In the genomic region with DNA sequence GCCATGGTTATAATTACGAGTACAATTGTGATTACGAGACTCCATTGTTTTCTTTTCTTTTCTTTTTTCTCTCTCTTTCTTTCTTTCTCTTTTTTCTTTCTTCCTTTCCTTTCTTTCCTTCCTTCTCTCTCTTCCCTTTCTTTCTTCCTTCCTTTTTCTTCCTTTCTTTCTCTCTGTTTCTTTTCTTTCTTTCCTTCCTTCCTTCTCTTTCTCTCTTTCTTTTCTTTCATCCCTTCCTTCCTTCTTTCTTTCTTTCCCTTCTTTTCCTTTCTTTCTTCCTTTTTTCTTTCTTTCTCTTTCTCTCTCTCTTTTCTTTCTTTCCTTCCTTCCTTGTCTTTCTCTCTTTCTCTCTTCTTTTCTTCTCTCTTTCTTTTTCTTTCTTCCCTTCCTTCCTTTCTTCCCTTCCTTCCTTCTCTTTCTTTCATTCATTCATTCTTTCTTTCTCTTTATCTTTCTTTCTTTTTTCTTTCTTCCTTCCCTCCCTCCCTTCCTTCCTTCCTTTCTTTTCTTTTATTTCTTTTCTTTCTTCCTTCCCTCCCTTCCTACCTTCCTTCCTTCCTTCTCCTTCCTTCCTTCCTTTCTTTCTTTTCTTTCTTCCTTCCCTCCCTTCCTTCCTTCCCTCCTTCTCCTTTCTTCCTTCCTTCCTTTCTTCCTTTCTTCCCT, we compare ENCODE assay signal across 20 cellular contexts. TPM values are rescaled to one million over a fixed set of nuclear protein-coding genes. Genes with fewer than 3 reads are reported as not detected.
DNase-seq lines count a peak whose midpoint lies in the region; ATAC-seq, FAIRE-seq and TF ChIP-seq lines count a peak whose summit lies in the region.
"Had no signal": no experiment of that assay in that cellular context is flagged by ENCODE, and none has a peak within 500 bp of the region (broad histone marks: within the 10 kb centered on the region; RNA-seq: fewer than 3 reads in every experiment).

No MANE protein-coding gene starts in this region.

- TF ChIP-seq CTCF in GM23338 (conservative IDR thresholded peaks at IDR 0.05; ENCODE audit: low read depth in 2 of 2) = no peak
- no peak for TF ChIP-seq CTCF in GM12878 (IDR thresholded peaks at IDR 0.05 in 2 of 3, conservative IDR thresholded peaks at IDR 0.05 in 1 of 3; ENCODE audit: control insufficient read depth in 2 of 3, extremely low read depth in 1 of 3, insufficient read depth in 1 of 3, low read depth in 3 of 3, low read length in 3 of 3)
- TF ChIP-seq CTCF in foreskin fibroblast (IDR thresholded peaks at IDR 0.05; ENCODE audit: low read depth, low read length) = no peak

- intact Hi-C loops in GM12878 (cut with micrococcal nuclease; ENCODE audit: unreplicated experiment) = no loop called here

- SMC1A ChIA-PET in GM12878 (lab: Charles Lee; ENCODE audit: uncharacterized antibody, unreplicated experiment) = interaction anchor here (1.2 kb wide), 1 partner anchor 9 kb away, joined by 4 read pairs; no protein-coding TSS in a partner anchor

- H3K36me3 Mint-ChIP-seq in activated naive CD4-positive, alpha-beta T cell treated with anti-CD3 and anti-CD28 coated beads, Interleukin-2, amount 50 U/mL, for 24 hours = peaks cover 4% of the 10 kb centered on the region
- peaks cover 0 to 9% of the 10 kb centered on the region in 2 donors for H3K36me3 Mint-ChIP-seq in activated naive CD4-positive, alpha-beta T cell treated with anti-CD3 and anti-CD28 coated beads, Interleukin-2, amount 50 U/mL, for 72 hours
- H3K36me3 Mint-ChIP-seq in GM23338 (ENCODE audit: low read depth) = no peaks in the 10 kb centered on the region; the same call in 2 of the 3 replicates

- H3K27ac ChIP-seq in GM23338 (ENCODE audit: low read depth) = no peak overlapping the region
- no peak overlapping the region for H3K27ac ChIP-seq in GM12878 (ENCODE audit: control insufficient read depth, insufficient read depth)
- peak overlapping the region; percentile 56 for H3K27ac ChIP-seq in rectal smooth muscle tissue (ENCODE audit: low read depth, low read length)
- H3K27ac ChIP-seq: 22Rv1; BLaER1 treated with 17β-estradiol and CSF1 and Interleukin-3, amounts not matched to agents 10 nM and 100 nM; KMS-11 had no signal

- CTCF ChIA-PET in GM12878 (lab: Yijun Ruan, JAX) = interaction anchor here (0.8 kb wide), 1 partner anchor 9 kb away, joined by 3 read pairs; no protein-coding TSS in a partner anchor

- no peaks in the 10 kb centered on the region for H3F3A ChIP-seq in GM23338 (replicated peaks; ENCODE audit: low read depth)

- no peak overlapping the region for H3K9ac ChIP-seq in GM12878 (ENCODE audit: control insufficient read depth, insufficient read depth, low read length)
- no peak overlapping the region for H3K9ac ChIP-seq in rectal smooth muscle tissue (ENCODE audit: low read length)
- H3K9ac ChIP-seq: BLaER1 treated with 17β-estradiol and CSF1 and Interleukin-3, amounts not matched to agents 10 nM and 100 nM; KMS-11 had no signal

- DNase-seq in activated naive CD4-positive, alpha-beta T cell treated with anti-CD3 and anti-CD28 coated beads, Interleukin-2, amount 50 U/mL, for 72 hours (ENCODE audit: low spot score in 2 of 2) = no peak
- no peak for DNase-seq in GM23338 (ENCODE audit: low spot score)
- DNase-seq in GM12878 (ENCODE audit: low read depth, low spot score) = no peak
- no peak for DNase-seq in DMS53 (lab: John Stamatoyannopoulos, UW)
- DNase-seq in foreskin fibroblast = no peak
- DNase-seq: Caco-2; CD4-positive, CD25-positive, alpha-beta regulatory T cell; DMS79; GDM1 had no signal

- H3K36me3 ChIP-seq in GM23338 (ENCODE audit: insufficient read depth) (no peaks in the 10 kb centered on the region; the same call in 1 of the 2 replicates), GM12878 (ENCODE audit: control insufficient read depth in 2 of 2, insufficient read depth in 2 of 2, low read length in 1 of 2) (no peaks in the 10 kb centered on the region), rectal smooth muscle tissue (ENCODE audit: control insufficient read depth, insufficient read depth, low read length) (no peaks in the 10 kb centered on the region)
- H3K36me3 ChIP-seq: BLaER1 treated with 17β-estradiol and CSF1 and Interleukin-3, amounts not matched to agents 10 nM and 100 nM; HAP-1 had no signal

- H3K27me3 Mint-ChIP-seq in activated naive CD4-positive, alpha-beta T cell treated with anti-CD3 and anti-CD28 coated beads, Interleukin-2, amount 50 U/mL, for 24 hours = peaks cover 40% of the 10 kb centered on the region
- H3K27me3 Mint-ChIP-seq in GM23338 (ENCODE audit: insufficient read depth, low read depth, poor library complexity) = peaks cover 72% of the 10 kb centered on the region

- no peak overlapping the region for H3K4me3 Mint-ChIP-seq in activated naive CD4-positive, alpha-beta T cell treated with anti-CD3 and anti-CD28 coated beads, Interleukin-2, amount 50 U/mL, for 24 hours
- H3K4me3 Mint-ChIP-seq in GM23338 = no peak overlapping the region

- H3K9me3 ChIP-seq in GM12878 (replicated peaks; ENCODE audit: control insufficient read depth, insufficient read depth, low read length) = no peaks in the 10 kb centered on the region; the same call in 2 of the 3 replicates
- H3K9me3 ChIP-seq: BLaER1 treated with 17β-estradiol and CSF1 and Interleukin-3, amounts not matched to agents 10 nM and 100 nM; Caco-2; HAP-1 had no signal

- H4K20me1 ChIP-seq in GM23338 (replicated peaks; ENCODE audit: insufficient read depth) = no peaks in the 10 kb centered on the region; the same call in 1 of the 2 replicates
- H4K20me1 ChIP-seq in GM12878 (ENCODE audit: control insufficient read depth, insufficient read depth) = no peaks in the 10 kb centered on the region

- no peak for TF ChIP-seq POLR2A in GM12878 (IDR thresholded peaks at IDR 0.05; ENCODE audit: low read depth, low read length)

- in situ Hi-C loops in GM12878 (cut with MboI) = no loop called here

- H3K4me3 ChIP-seq in GM23338 (no peak overlapping the region), GM12878 (no peak overlapping the region), rectal smooth muscle tissue (ENCODE audit: low read length) (no peak overlapping the region), foreskin fibroblast (ENCODE audit: low read depth in 1 of 2, low read length in 2 of 2) (no peak overlapping the region)
- H3K4me3 ChIP-seq: BLaER1 treated with 17β-estradiol and CSF1 and Interleukin-3, amounts not matched to agents 10 nM and 100 nM; HAP-1 had no signal

- H3K4me1 Mint-ChIP-seq in activated naive CD4-positive, alpha-beta T cell treated with anti-CD3 and anti-CD28 coated beads, Interleukin-2, amount 50 U/mL, for 24 hours = peaks cover 11% of the 10 kb centered on the region
- peaks cover 9% of the 10 kb centered on the region for H3K4me1 Mint-ChIP-seq in GM23338

- FAIRE-seq in GM12878 (lab: Jason Lieb, UNC) = no peak
- FAIRE-seq: D721Med had no signal

- no peaks in the 10 kb centered on the region for H3K79me2 ChIP-seq in GM23338 (replicated peaks; ENCODE audit: insufficient read depth)
- no peaks in the 10 kb centered on the region for H3K79me2 ChIP-seq in GM12878 (ENCODE audit: control insufficient read depth, insufficient read depth, low read length)

- H3K9me2 ChIP-seq in GM23338 (ENCODE audit: insufficient read depth) = no peaks in the 10 kb centered on the region

- H3K4me2 ChIP-seq in GM23338 (no peak overlapping the region), GM12878 (ENCODE audit: control insufficient read depth, insufficient read depth) (no peak overlapping the region)
- H3K4me2 ChIP-seq: BLaER1 treated with 17β-estradiol and CSF1 and Interleukin-3, amounts not matched to agents 10 nM and 100 nM; KMS-11 had no signal

- WGBS in GM12878 (ENCODE audit: insufficient coverage, insufficient replicate concordance, low lambda C conversion rate, missing lambda C conversion rate) = 74% methylated on average over 2 of the region's 2 CpGs

- no peak for TF ChIP-seq EP300 in GM12878 (IDR thresholded peaks at IDR 0.05; ENCODE audit: borderline replicate concordance in 1 of 2, control insufficient read depth in 1 of 2, low read depth in 2 of 2, low read length in 2 of 2)

- POLR2A ChIA-PET in GM12878 (lab: Charles Lee) = no interaction called here

- BruUV-seq in GM12878 (replicated peaks; lab: Mats Ljungman, UMichigan) = no TSS peak

- peaks cover 97% of the 10 kb centered on the region for H3K27me3 ChIP-seq in GM23338 (ENCODE audit: insufficient read depth)
- H3K27me3 ChIP-seq in GM12878 (replicated peaks in 1 of 2; ENCODE audit: control insufficient read depth in 2 of 2, insufficient read depth in 2 of 2, low read length in 1 of 2) = peaks cover 12 to 19% of the 10 kb centered on the region in 2 experiments
- peaks cover 13% of the 10 kb centered on the region for H3K27me3 ChIP-seq in rectal smooth muscle tissue (ENCODE audit: control insufficient read depth, insufficient read depth, low read length)

- no peak for ATAC-seq in activated naive CD4-positive, alpha-beta T cell treated with anti-CD3 and anti-CD28 coated beads, Interleukin-2, amount 50 U/mL, for 72 hours
- ATAC-seq in GM23338 (no peak), GM12878 (no peak), HG02973 (IDR thresholded peaks at IDR 0.05; ENCODE audit: unreplicated experiment) (no peak)

- no peak for TF ChIP-seq RAD21 in GM12878 (IDR thresholded peaks at IDR 0.05; ENCODE audit: insufficient read depth, low read depth, low read length)

- H3K9me3 Mint-ChIP-seq in activated naive CD4-positive, alpha-beta T cell treated with anti-CD3 and anti-CD28 coated beads, Interleukin-2, amount 50 U/mL, for 24 hours = no peaks in the 10 kb centered on the region
- no peaks in the 10 kb centered on the region for H3K9me3 Mint-ChIP-seq in activated naive CD4-positive, alpha-beta T cell treated with anti-CD3 and anti-CD28 coated beads, Interleukin-2, amount 50 U/mL, for 72 hours
- H3K9me3 Mint-ChIP-seq in GM23338 = peaks cover 2% of the 10 kb centered on the region; the same call in 1 of the 3 replicates

- H2AFZ ChIP-seq in GM23338 (no peak overlapping the region), GM12878 (ENCODE audit: control insufficient read depth, low read depth, low read length) (no peak overlapping the region)

- RAD21 ChIA-PET in GM12878 (lab: Charles Lee; ENCODE audit: unreplicated experiment) = no interaction called here

- H3K4me1 ChIP-seq in GM23338 (ENCODE audit: insufficient read depth) (peaks cover 9% of the 10 kb centered on the region), GM12878 (ENCODE audit: control insufficient read depth, insufficient read depth, low read length) (peaks cover 6% of the 10 kb centered on the region; the same call in 1 of the 2 replicates), rectal smooth muscle tissue (ENCODE audit: control insufficient read depth, insufficient read depth, low read length) (peaks cover 14% of the 10 kb centered on the region)
- H3K4me1 ChIP-seq: Caco-2, HAP-1 had no signal

- peak overlapping the region; percentile 36 for H3K27ac Mint-ChIP-seq in activated naive CD4-positive, alpha-beta T cell treated with anti-CD3 and anti-CD28 coated beads, Interleukin-2, amount 50 U/mL, for 24 hours
- no peak overlapping the region for H3K27ac Mint-ChIP-seq in activated naive CD4-positive, alpha-beta T cell treated with anti-CD3 and anti-CD28 coated beads, Interleukin-2, amount 50 U/mL, for 72 hours
- H3K27ac Mint-ChIP-seq in GM23338 = no peak overlapping the region
- H3K27ac Mint-ChIP-seq: CD4-positive, CD25-positive, alpha-beta regulatory T cell had no signal

RNA-seq across cellular contexts. Expression of gene NTN1, which starts 14.1 kb away (rescaled TPM):
- total RNA-seq in activated naive CD4-positive, alpha-beta T cell treated with anti-CD3 and anti-CD28 coated beads, Interleukin-2, amount 50 U/mL, for 72 hours = 1 to 10 TPM in 1 of 2 donors, under 1 TPM in 1; 0.59 to 1.2 TPM
- total RNA-seq in GM23338 (2014; rRNA removed; shearing (Covaris generic)) = 2.6 and 3.0 TPM in 2 replicates
- polyA plus RNA-seq in GM23338 (2016; fragmentation: Nextera tagmentation; extraction: Ambion mirVana) = 0.57 and 0.64 TPM in 2 replicates
- 7.0 and 7.4 TPM in 2 replicates for total RNA-seq in GM12878 (2013; cell fraction: nucleolus; rRNA removed)
- 0.56 and 0.76 TPM in 2 replicates for total RNA-seq in GM12878 (2014; rRNA removed)
- 0.09 and 0.22 TPM in 2 replicates for total RNA-seq in GM12878 (2014; rRNA removed; fragmentation: Illumina TruSeq; extraction: Trizol)
- 0.49 and 0.80 TPM in 2 replicates for total RNA-seq in GM12878 (2021)
- polyA plus RNA-seq in GM12878 (2011; ENCODE audit: low read depth) = 0.28 TPM
- polyA plus RNA-seq in GM12878 (2011; rRNA removed) = 0.52 and 0.84 TPM in 2 replicates
- polyA plus RNA-seq in GM12878 (2011; cell fraction: cytosol; rRNA removed) = 0.88 and 1.3 TPM in 2 replicates
- polyA plus RNA-seq in GM12878 (2011; cell fraction: nucleus; rRNA removed) = 3.0 TPM in 2 replicates
- 0.66 and 0.76 TPM in 2 replicates for polyA plus RNA-seq in GM12878 (2012)
- 0.18 TPM in 1 of 2 replicates, not detected in the other for polyA plus RNA-seq in GM12878 (2014; fragmentation: Illumina TruSeq; extraction: Trizol)
- under 1 TPM; 0.02 to 0.04 TPM for polyA plus RNA-seq in GM12878 (2014; fragmentation: Nextera tagmentation; extraction: Ambion mirVana)
- polyA plus RNA-seq in GM12878 (2014; rRNA removed) = 0.28 and 0.37 TPM in 2 replicates
- under 1 TPM; 0.42 to 0.89 TPM for polyA plus RNA-seq in GM12878 (2016; fragmentation: Nextera tagmentation; extraction: Ambion mirVana)
- polyA minus RNA-seq in GM12878 (2011; rRNA and poly(A)+ RNA removed) = 0.80 and 1.6 TPM in 2 replicates
- polyA minus RNA-seq in GM12878 (2011; cell fraction: cytosol; rRNA and poly(A)+ RNA removed) = 0.62 and 0.80 TPM in 2 replicates
- 2.7 and 5.2 TPM in 2 replicates for polyA minus RNA-seq in GM12878 (2011; cell fraction: nucleus; rRNA and poly(A)+ RNA removed)
- total RNA-seq: CD4-positive, CD25-positive, alpha-beta regulatory T cell had no signal

RNA-seq across cellular contexts. Expression of gene PIK3R5, which starts 41.7 kb away (rescaled TPM):
- total RNA-seq in activated naive CD4-positive, alpha-beta T cell treated with anti-CD3 and anti-CD28 coated beads, Interleukin-2, amount 50 U/mL, for 72 hours = 10 to 100 TPM; 32.2 to 46.9 TPM
- total RNA-seq in GM23338 (2014; rRNA removed; shearing (Covaris generic)) = 6.7 and 9.4 TPM in 2 replicates
- polyA plus RNA-seq in GM23338 (2016; fragmentation: Nextera tagmentation; extraction: Ambion mirVana) (1.4 and 1.7 TPM in 2 replicates), GM12878 (2011; rRNA removed) (34.3 and 43.9 TPM in 2 replicates), GM12878 (2014; fragmentation: Illumina TruSeq; extraction: Trizol) (27.3 and 34.2 TPM in 2 replicates), GM12878 (2014; fragmentation: Nextera tagmentation; extraction: Ambion mirVana) (1 to 10 TPM; 9.5 to 9.6 TPM), GM12878 (2014; rRNA removed) (32.9 and 33.5 TPM in 2 replicates), GM12878 (2016; fragmentation: Nextera tagmentation; extraction: Ambion mirVana) (10 to 100 TPM; 36.9 to 39.5 TPM)
- 260 and 296 TPM in 2 replicates for total RNA-seq in GM12878 (2013; cell fraction: nucleolus; rRNA removed)
- total RNA-seq in GM12878 (2014; rRNA removed) (36.8 and 39.5 TPM in 2 replicates), GM12878 (2014; rRNA removed; fragmentation: Illumina TruSeq; extraction: Trizol) (24.7 and 26.5 TPM in 2 replicates), GM12878 (2021) (50.8 and 51.2 TPM in 2 replicates)
- 25.1 TPM for polyA plus RNA-seq in GM12878 (2011; ENCODE audit: low read depth)
- 42.7 and 45.7 TPM in 2 replicates for polyA plus RNA-seq in GM12878 (2011; cell fraction: cytosol; rRNA removed)
- polyA plus RNA-seq in GM12878 (2011; cell fraction: nucleus; rRNA removed) = 155 and 160 TPM in 2 replicates
- 44.1 and 46.7 TPM in 2 replicates for polyA plus RNA-seq in GM12878 (2012)
- 48.9 and 95.6 TPM in 2 replicates for polyA minus RNA-seq in GM12878 (2011; rRNA and poly(A)+ RNA removed)
- polyA minus RNA-seq in GM12878 (2011; cell fraction: cytosol; rRNA and poly(A)+ RNA removed) = 32.6 and 35.1 TPM in 2 replicates
- 48.0 and 66.0 TPM in 2 replicates for polyA minus RNA-seq in GM12878 (2011; cell fraction: nucleus; rRNA and poly(A)+ RNA removed)
- total RNA-seq: Caco-2, Daoy, H4 had no signal
- polyA plus RNA-seq: AG04450 had no signal
